In genomic region chr16:58684354-58685083, GRCh38 we compare ENCODE assay signal across 1 cellular context.
TF ChIP-seq lines count a peak whose summit lies in the region.

TSS of gene SLC38A7 (minus strand) at chr16:58684770. CDS start at chr16:58680126, 4,644 bp downstream.

TF ChIP-seq in HepG2, 621 proteins besides CTCF, POLR2A, EP300 and RAD21 (continued from another document and continues in another):
- TF ChIP-seq, protein P1, sequence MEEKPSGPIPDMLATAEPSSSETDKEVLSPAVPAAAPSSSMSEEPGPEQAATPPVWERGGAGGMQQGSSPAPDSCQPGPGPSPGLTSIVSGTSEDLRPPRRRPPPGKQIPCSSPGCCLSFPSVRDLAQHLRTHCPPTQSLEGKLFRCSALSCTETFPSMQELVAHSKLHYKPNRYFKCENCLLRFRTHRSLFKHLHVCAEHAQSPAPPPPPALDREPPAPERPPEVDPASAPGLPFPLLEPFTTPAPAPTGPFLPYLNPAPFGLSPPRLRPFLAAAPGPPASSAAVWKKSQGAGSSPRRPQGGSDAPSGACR (CRISPR knock-in tag; IDR thresholded peaks at IDR 0.05) = no peak
- TF ChIP-seq RFXAP (CRISPR knock-in tag; IDR thresholded peaks at IDR 0.05; ENCODE audit: borderline replicate concordance) (peak; percentile 90; the same call in 1 of the 2 replicates), ZNF501 (CRISPR knock-in tag; IDR thresholded peaks at IDR 0.05) (peak; percentile 81; the same call in 1 of the 2 replicates), IRF2 (CRISPR knock-in tag; IDR thresholded peaks at IDR 0.05) (peak; percentile 91), MXD3 (CRISPR knock-in tag; IDR thresholded peaks at IDR 0.05) (0 out of 2 replicates have a peak, but pooled peaks have one; percentile 68), TCF7L2 (IDR thresholded peaks at IDR 0.05; ENCODE audit: low read depth, low read length) (no peak), ATF1 (CRISPR knock-in tag; IDR thresholded peaks at IDR 0.05) (peak; percentile 45), ZNF772 (CRISPR knock-in tag; IDR thresholded peaks at IDR 0.05) (peak; percentile 74), ZNF256 (CRISPR knock-in tag; conservative IDR thresholded peaks at IDR 0.05) (0 out of 2 replicates have a peak, but pooled peaks have one; percentile 76), ZNF777 (CRISPR knock-in tag; IDR thresholded peaks at IDR 0.05) (peak; percentile 69), NRL (CRISPR knock-in tag; IDR thresholded peaks at IDR 0.05; ENCODE audit: borderline replicate concordance) (peak; percentile 89), PRPF4 (IDR thresholded peaks at IDR 0.05; ENCODE audit: low read depth, low read length, poor library complexity, severe bottlenecking) (no peak), CBX5 (CRISPR knock-in tag; IDR thresholded peaks at IDR 0.05; ENCODE audit: borderline replicate concordance) (peak; percentile 59; the same call in 1 of the 2 replicates), SMYD3 (CRISPR knock-in tag; IDR thresholded peaks at IDR 0.05) (no peak), SALL1 (CRISPR knock-in tag; IDR thresholded peaks at IDR 0.05) (peak; percentile 79; the same call in 1 of the 2 replicates), ZBTB7A (CRISPR knock-in tag; IDR thresholded peaks at IDR 0.05) (peak; percentile 68), ZNF747 (CRISPR knock-in tag; IDR thresholded peaks at IDR 0.05; ENCODE audit: borderline replicate concordance) (peak; percentile 84), NR2C2 (CRISPR knock-in tag; IDR thresholded peaks at IDR 0.05; ENCODE audit: borderline replicate concordance) (peak; percentile 52; the same call in 1 of the 2 replicates), NFKB2 (CRISPR knock-in tag; IDR thresholded peaks at IDR 0.05; ENCODE audit: borderline replicate concordance) (peak; percentile 81; the same call in 1 of the 2 replicates), POLR2AphosphoS5 (IDR thresholded peaks at IDR 0.05; ENCODE audit: low read depth, low read length) (peak; percentile 59), EED (CRISPR knock-in tag; IDR thresholded peaks at IDR 0.05) (peak; percentile 84; the same call in 1 of the 2 replicates), SOX6 (IDR thresholded peaks at IDR 0.05) (no peak), SOX6 (CRISPR knock-in tag; IDR thresholded peaks at IDR 0.05) (peak; percentile 12; the same call in 1 of the 2 replicates), MED8 (CRISPR knock-in tag; IDR thresholded peaks at IDR 0.05; ENCODE audit: insufficient replicate concordance) (no peak), REST (IDR thresholded peaks at IDR 0.05; ENCODE audit: borderline replicate concordance in 1 of 2, low read depth in 1 of 2, low read length in 2 of 2) (peak in 1 of 2 experiments; percentile 5; a peak in 1 of 4 replicates), MYC (CRISPR knock-in tag; IDR thresholded peaks at IDR 0.05; ENCODE audit: borderline replicate concordance) (peak; percentile 73; the same call in 1 of the 2 replicates), RXRA (CRISPR knock-in tag; IDR thresholded peaks at IDR 0.05) (peak; percentile 38), TP53 (CRISPR knock-in tag; conservative IDR thresholded peaks at IDR 0.05) (peak; percentile 77; the same call in 1 of the 2 replicates), AFF4 (CRISPR knock-in tag; IDR thresholded peaks at IDR 0.05) (0 out of 2 replicates have a peak, but pooled peaks have one; percentile 45), ZNF530 (CRISPR knock-in tag; IDR thresholded peaks at IDR 0.05; ENCODE audit: low read depth) (no peak), BORCS8-MEF2B (CRISPR knock-in tag; IDR thresholded peaks at IDR 0.05) (peak; percentile 85), HCFC1 (IDR thresholded peaks at IDR 0.05; ENCODE audit: low read depth, low read length) (peak; percentile 98), ZNF317 (CRISPR knock-in tag; IDR thresholded peaks at IDR 0.05) (0 out of 2 replicates have a peak, but pooled peaks have one; percentile 65), CC2D1A (CRISPR knock-in tag; IDR thresholded peaks at IDR 0.05) (peak; percentile 80; the same call in 1 of the 2 replicates), MAF1 (CRISPR knock-in tag; IDR thresholded peaks at IDR 0.05; ENCODE audit: borderline replicate concordance) (0 out of 2 replicates have a peak, but pooled peaks have one; percentile 89), ZFP91 (CRISPR knock-in tag; IDR thresholded peaks at IDR 0.05; ENCODE audit: borderline replicate concordance) (peak; percentile 85; the same call in 1 of the 2 replicates), MXD4 (CRISPR knock-in tag; IDR thresholded peaks at IDR 0.05) (peak; percentile 92), ZFY (CRISPR knock-in tag; IDR thresholded peaks at IDR 0.05) (peak; percentile 92)
- TF ChIP-seq, protein P2, sequence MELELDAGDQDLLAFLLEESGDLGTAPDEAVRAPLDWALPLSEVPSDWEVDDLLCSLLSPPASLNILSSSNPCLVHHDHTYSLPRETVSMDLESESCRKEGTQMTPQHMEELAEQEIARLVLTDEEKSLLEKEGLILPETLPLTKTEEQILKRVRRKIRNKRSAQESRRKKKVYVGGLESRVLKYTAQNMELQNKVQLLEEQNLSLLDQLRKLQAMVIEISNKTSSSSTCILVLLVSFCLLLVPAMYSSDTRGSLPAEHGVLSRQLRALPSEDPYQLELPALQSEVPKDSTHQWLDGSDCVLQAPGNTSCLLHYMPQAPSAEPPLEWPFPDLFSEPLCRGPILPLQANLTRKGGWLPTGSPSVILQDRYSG (CRISPR knock-in tag; IDR thresholded peaks at IDR 0.05) = peak; percentile 74; the same call in 1 of the 2 replicates
- TF ChIP-seq, protein P3, sequence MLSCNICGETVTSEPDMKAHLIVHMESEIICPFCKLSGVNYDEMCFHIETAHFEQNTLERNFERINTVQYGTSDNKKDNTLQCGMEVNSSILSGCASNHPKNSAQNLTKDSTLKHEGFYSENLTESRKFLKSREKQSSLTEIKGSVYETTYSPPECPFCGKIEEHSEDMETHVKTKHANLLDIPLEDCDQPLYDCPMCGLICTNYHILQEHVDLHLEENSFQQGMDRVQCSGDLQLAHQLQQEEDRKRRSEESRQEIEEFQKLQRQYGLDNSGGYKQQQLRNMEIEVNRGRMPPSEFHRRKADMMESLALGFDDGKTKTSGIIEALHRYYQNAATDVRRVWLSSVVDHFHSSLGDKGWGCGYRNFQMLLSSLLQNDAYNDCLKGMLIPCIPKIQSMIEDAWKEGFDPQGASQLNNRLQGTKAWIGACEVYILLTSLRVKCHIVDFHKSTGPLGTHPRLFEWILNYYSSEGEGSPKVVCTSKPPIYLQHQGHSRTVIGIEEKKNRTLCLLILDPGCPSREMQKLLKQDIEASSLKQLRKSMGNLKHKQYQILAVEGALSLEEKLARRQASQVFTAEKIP (CRISPR knock-in tag; IDR thresholded peaks at IDR 0.05; ENCODE audit: borderline replicate concordance) = no peak
- TF ChIP-seq, protein P4, sequence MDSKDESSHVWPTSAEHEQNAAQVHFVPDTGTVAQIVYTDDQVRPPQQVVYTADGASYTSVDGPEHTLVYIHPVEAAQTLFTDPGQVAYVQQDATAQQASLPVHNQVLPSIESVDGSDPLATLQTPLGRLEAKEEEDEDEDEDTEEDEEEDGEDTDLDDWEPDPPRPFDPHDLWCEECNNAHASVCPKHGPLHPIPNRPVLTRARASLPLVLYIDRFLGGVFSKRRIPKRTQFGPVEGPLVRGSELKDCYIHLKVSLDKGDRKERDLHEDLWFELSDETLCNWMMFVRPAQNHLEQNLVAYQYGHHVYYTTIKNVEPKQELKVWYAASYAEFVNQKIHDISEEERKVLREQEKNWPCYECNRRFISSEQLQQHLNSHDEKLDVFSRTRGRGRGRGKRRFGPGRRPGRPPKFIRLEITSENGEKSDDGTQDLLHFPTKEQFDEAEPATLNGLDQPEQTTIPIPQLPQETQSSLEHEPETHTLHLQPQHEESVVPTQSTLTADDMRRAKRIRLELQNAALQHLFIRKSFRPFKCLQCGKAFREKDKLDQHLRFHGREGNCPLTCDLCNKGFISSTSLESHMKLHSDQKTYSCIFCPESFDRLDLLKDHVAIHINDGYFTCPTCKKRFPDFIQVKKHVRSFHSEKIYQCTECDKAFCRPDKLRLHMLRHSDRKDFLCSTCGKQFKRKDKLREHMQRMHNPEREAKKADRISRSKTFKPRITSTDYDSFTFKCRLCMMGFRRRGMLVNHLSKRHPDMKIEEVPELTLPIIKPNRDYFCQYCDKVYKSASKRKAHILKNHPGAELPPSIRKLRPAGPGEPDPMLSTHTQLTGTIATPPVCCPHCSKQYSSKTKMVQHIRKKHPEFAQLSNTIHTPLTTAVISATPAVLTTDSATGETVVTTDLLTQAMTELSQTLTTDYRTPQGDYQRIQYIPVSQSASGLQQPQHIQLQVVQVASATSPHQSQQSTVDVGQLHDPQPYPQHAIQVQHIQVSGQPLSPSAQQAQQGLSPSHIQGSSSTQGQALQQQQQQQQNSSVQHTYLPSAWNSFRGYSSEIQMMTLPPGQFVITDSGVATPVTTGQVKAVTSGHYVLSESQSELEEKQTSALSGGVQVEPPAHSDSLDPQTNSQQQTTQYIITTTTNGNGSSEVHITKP (CRISPR knock-in tag; IDR thresholded peaks at IDR 0.05; ENCODE audit: low read depth) = 0 out of 2 replicates have a peak, but pooled peaks have one; percentile 55
- TF ChIP-seq, protein P5, sequence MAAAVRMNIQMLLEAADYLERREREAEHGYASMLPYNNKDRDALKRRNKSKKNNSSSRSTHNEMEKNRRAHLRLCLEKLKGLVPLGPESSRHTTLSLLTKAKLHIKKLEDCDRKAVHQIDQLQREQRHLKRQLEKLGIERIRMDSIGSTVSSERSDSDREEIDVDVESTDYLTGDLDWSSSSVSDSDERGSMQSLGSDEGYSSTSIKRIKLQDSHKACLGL (CRISPR knock-in tag; IDR thresholded peaks at IDR 0.05) = peak; percentile 84; the same call in 1 of the 2 replicates
- TF ChIP-seq, protein P6, sequence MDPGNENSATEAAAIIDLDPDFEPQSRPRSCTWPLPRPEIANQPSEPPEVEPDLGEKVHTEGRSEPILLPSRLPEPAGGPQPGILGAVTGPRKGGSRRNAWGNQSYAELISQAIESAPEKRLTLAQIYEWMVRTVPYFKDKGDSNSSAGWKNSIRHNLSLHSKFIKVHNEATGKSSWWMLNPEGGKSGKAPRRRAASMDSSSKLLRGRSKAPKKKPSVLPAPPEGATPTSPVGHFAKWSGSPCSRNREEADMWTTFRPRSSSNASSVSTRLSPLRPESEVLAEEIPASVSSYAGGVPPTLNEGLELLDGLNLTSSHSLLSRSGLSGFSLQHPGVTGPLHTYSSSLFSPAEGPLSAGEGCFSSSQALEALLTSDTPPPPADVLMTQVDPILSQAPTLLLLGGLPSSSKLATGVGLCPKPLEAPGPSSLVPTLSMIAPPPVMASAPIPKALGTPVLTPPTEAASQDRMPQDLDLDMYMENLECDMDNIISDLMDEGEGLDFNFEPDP (CRISPR knock-in tag; conservative IDR thresholded peaks at IDR 0.05) = 0 out of 2 replicates have a peak, but pooled peaks have one; percentile 54
